Comparison of ENCODE assay signal across 25 cellular contexts in genomic region chr6:67974931-67975330, GRCh38.
DNase-seq lines count a peak whose midpoint lies in the region; ATAC-seq, FAIRE-seq and TF ChIP-seq lines count a peak whose summit lies in the region.
"Had no signal": no experiment of that assay in that cellular context is flagged by ENCODE, and none has a peak within 500 bp of the region (broad histone marks: within the 10 kb centered on the region; RNA-seq: fewer than 3 reads in every experiment).

No MANE protein-coding gene starts in this region.

- H3K9me3 ChIP-seq in HepG2 (ENCODE audit: low read length): no peaks in the 10 kb centered on the region
- H3K9me3 ChIP-seq in right lobe of liver: no peaks in the 10 kb centered on the region
- no peaks in the 10 kb centered on the region for H3K9me3 ChIP-seq in K562 (replicated peaks; ENCODE audit: control insufficient read depth, insufficient read depth, low read depth, low read length)
- no peaks in the 10 kb centered on the region for H3K9me3 ChIP-seq in small intestine (ENCODE audit: control insufficient read depth, low read depth)
- no peaks in the 10 kb centered on the region for H3K9me3 ChIP-seq in mesenchymal stem cell (ENCODE audit: control insufficient read depth, low read length)
- H3K9me3 ChIP-seq: A549; BE2C; BLaER1 treated with 17β-estradiol and CSF1 and Interleukin-3, amounts not matched to agents 10 nM and 100 nM had no signal

- no peak overlapping the region for H3K4ac ChIP-seq in mesenchymal stem cell (ENCODE audit: low read depth in 1 of 2, low read length in 2 of 2)

- H3K27ac ChIP-seq in HepG2 (ENCODE audit: extremely low read length, insufficient read depth, low read length) (no peak overlapping the region), right lobe of liver (no peak overlapping the region), K562 (ENCODE audit: extremely low read depth, low read depth, low read length) (no peak overlapping the region), small intestine (ENCODE audit: low read depth in 1 of 2, low read length in 1 of 2) (no peak overlapping the region), mesenchymal stem cell (ENCODE audit: low read length, poor library complexity, severe bottlenecking) (no peak overlapping the region)
- H3K27ac ChIP-seq: 22Rv1; A549; BLaER1 treated with 17β-estradiol and CSF1 and Interleukin-3, amounts not matched to agents 10 nM and 100 nM; GM23248 had no signal

- H3K79me2 ChIP-seq in HepG2 (ENCODE audit: insufficient read depth, low read length): no peaks in the 10 kb centered on the region
- no peaks in the 10 kb centered on the region for H3K79me2 ChIP-seq in K562 (ENCODE audit: control insufficient read depth, insufficient read depth, low read length)

- H3K36me3 ChIP-seq in HepG2 (replicated peaks in 1 of 2; ENCODE audit: control insufficient read depth in 1 of 2, insufficient read depth in 2 of 2, low read length in 2 of 2): no peaks in the 10 kb centered on the region
- H3K36me3 ChIP-seq in right lobe of liver: no peaks in the 10 kb centered on the region
- H3K36me3 ChIP-seq in K562 (ENCODE audit: control insufficient read depth, insufficient read depth, low read length): no peaks in the 10 kb centered on the region
- H3K36me3 ChIP-seq in small intestine (ENCODE audit: control insufficient read depth in 2 of 2, insufficient read depth in 2 of 2, low read length in 2 of 2): no peaks in the 10 kb centered on the region
- H3K36me3 ChIP-seq in mesenchymal stem cell (ENCODE audit: control insufficient read depth in 1 of 2, insufficient read depth in 2 of 2, low read depth in 1 of 2, low read length in 2 of 2): no peaks in the 10 kb centered on the region
- H3K36me3 ChIP-seq: BE2C; BLaER1 treated with 17β-estradiol and CSF1 and Interleukin-3, amounts not matched to agents 10 nM and 100 nM had no signal

- H2BK120ac ChIP-seq in mesenchymal stem cell (ENCODE audit: low read depth, low read length): no peak overlapping the region

- H3K4me2 ChIP-seq in HepG2 (ENCODE audit: low read depth, low read length) (no peak overlapping the region), K562 (ENCODE audit: insufficient read depth, low read length) (no peak overlapping the region), mesenchymal stem cell (ENCODE audit: low read length, poor library complexity, severe bottlenecking) (no peak overlapping the region)
- H3K4me2 ChIP-seq: A549; BLaER1 treated with 17β-estradiol and CSF1 and Interleukin-3, amounts not matched to agents 10 nM and 100 nM had no signal

- no peaks in the 10 kb centered on the region for H3K9me1 ChIP-seq in K562 (ENCODE audit: control insufficient read depth, insufficient read depth, low read length)

- in situ Hi-C loops in HepG2 (cut with HindIII; ENCODE audit: extremely low pct_ligation_motif_present, low pct_unique_long_range_greater_than_20kb): no loop called here
- in situ Hi-C loops in K562 (cut with MboI): no loop called here

- TF ChIP-seq EP300 in HepG2 (IDR thresholded peaks at IDR 0.05; ENCODE audit: low read depth in 2 of 2, low read length in 2 of 2) (no peak), HepG2 (CRISPR knock-in tag; IDR thresholded peaks at IDR 0.05; ENCODE audit: borderline replicate concordance) (no peak), K562 (IDR thresholded peaks at IDR 0.05; ENCODE audit: low read length) (no peak)

- H3K4me3 ChIP-seq in HepG2 (replicated peaks in 1 of 3; ENCODE audit: insufficient read depth in 1 of 3, low read depth in 2 of 3, low read length in 3 of 3) (no peak overlapping the region), right lobe of liver (no peak overlapping the region), K562 (no peak overlapping the region), small intestine (ENCODE audit: low read depth in 1 of 2, low read length in 2 of 2) (no peak overlapping the region), mesenchymal stem cell (ENCODE audit: insufficient read depth in 1 of 2, low read depth in 1 of 2, low read length in 2 of 2) (no peak overlapping the region)
- H3K4me3 ChIP-seq: A549; BLaER1 treated with 17β-estradiol and CSF1 and Interleukin-3, amounts not matched to agents 10 nM and 100 nM; GM23248 had no signal

- intact Hi-C loops in HepG2 (cut with micrococcal nuclease; ENCODE audit: unreplicated experiment) (no loop called here), right lobe of liver (cut with DNase I) (no loop called here), K562 (cut with micrococcal nuclease) (no loop called here)

- no peak overlapping the region for H4K91ac ChIP-seq in mesenchymal stem cell (ENCODE audit: low read length)

- TF ChIP-seq POLR2A in HepG2 (IDR thresholded peaks at IDR 0.05; ENCODE audit: insufficient read depth in 1 of 2, low read depth in 2 of 2, low read length in 2 of 2) (no peak), right lobe of liver (IDR thresholded peaks at IDR 0.05) (no peak), K562 (conservative IDR thresholded peaks at IDR 0.05) (no peak)

- no peak overlapping the region for H3K14ac ChIP-seq in mesenchymal stem cell (ENCODE audit: low read length in 2 of 2)

- H3K79me1 ChIP-seq in mesenchymal stem cell (replicated peaks; ENCODE audit: low read length, poor library complexity, severe bottlenecking): no peaks in the 10 kb centered on the region

- H3K23ac ChIP-seq in mesenchymal stem cell (ENCODE audit: low read length in 2 of 2): no peak overlapping the region

- ATAC-seq in HepG2 (no peak), right lobe of liver (no peak), K562 (no peak)
- ATAC-seq: A549, HCT116 had no signal

- H3K27me3 ChIP-seq in HepG2 (ENCODE audit: control insufficient read depth in 1 of 2, insufficient read depth in 2 of 2, low read length in 2 of 2): no peaks in the 10 kb centered on the region
- no peaks in the 10 kb centered on the region for H3K27me3 ChIP-seq in right lobe of liver
- no peaks in the 10 kb centered on the region for H3K27me3 ChIP-seq in K562 (ENCODE audit: control insufficient read depth in 2 of 2, insufficient read depth in 2 of 2, low read length in 2 of 2)
- H3K27me3 ChIP-seq in small intestine (ENCODE audit: control insufficient read depth in 2 of 2, insufficient read depth in 2 of 2, low read length in 2 of 2): no peaks in the 10 kb centered on the region
- H3K27me3 ChIP-seq in mesenchymal stem cell (ENCODE audit: control insufficient read depth in 1 of 2, insufficient read depth in 1 of 2, low read length in 2 of 2): no peaks in the 10 kb centered on the region
- H3K27me3 ChIP-seq: BE2C; BLaER1 treated with 17β-estradiol and CSF1 and Interleukin-3, amounts not matched to agents 10 nM and 100 nM had no signal

- CTCF ChIA-PET in HepG2 (lab: Yijun Ruan, JAX; ENCODE audit: low intra/inter-chr PET ratio, low total read pairs) (no interaction called here), K562 (lab: Yijun Ruan, JAX; ENCODE audit: low intra/inter-chr PET ratio) (no interaction called here)

- no peak overlapping the region for H4K8ac ChIP-seq in mesenchymal stem cell (ENCODE audit: low read length)

- FAIRE-seq in HepG2 (lab: Jason Lieb, UNC) (no peak), K562 (lab: Jason Lieb, UNC) (no peak), small intestine (lab: Jason Lieb, UNC) (peak; percentile 61)
- FAIRE-seq: A549, GM12891, GM18507, H1 had no signal

- BruUV-seq in HepG2 (replicated peaks; lab: Mats Ljungman, UMichigan) (no TSS peak), K562 (replicated peaks; lab: Mats Ljungman, UMichigan) (no TSS peak)

- no peak overlapping the region for H3K9ac ChIP-seq in HepG2 (ENCODE audit: insufficient read depth, low read depth, low read length)
- H3K9ac ChIP-seq in K562 (ENCODE audit: insufficient read depth in 1 of 2, low read depth in 2 of 2, low read length in 2 of 2): no peak overlapping the region
- H3K9ac ChIP-seq in mesenchymal stem cell (ENCODE audit: low read length): no peak overlapping the region
- H3K9ac ChIP-seq: BLaER1 treated with 17β-estradiol and CSF1 and Interleukin-3, amounts not matched to agents 10 nM and 100 nM; GM23248 had no signal

- no peak for DNase-seq in HepG2 (ENCODE audit: low spot score)
- no peak for DNase-seq in right lobe of liver
- no peak for DNase-seq in K562 (ENCODE audit: extremely low read depth in 1 of 4, low spot score in 3 of 4)
- DNase-seq in small intestine: no peak
- DNase-seq in GM20000 (ENCODE audit: low spot score): no peak
- no peak for DNase-seq in mesenchymal stem cell
- DNase-seq: ACHN; AML-193; BE2C; CD4-positive, alpha-beta T cell; CD8-positive, alpha-beta memory T cell; DMS 273 treated with DMSO at 0.1 percent for 48 hours; DMS79; EL; GF-D8; GM23248; H7; HFFc6 had no signal

- H2BK5ac ChIP-seq in mesenchymal stem cell (ENCODE audit: low read depth, low read length, poor library complexity, severe bottlenecking): no peak overlapping the region

- TF ChIP-seq CTCF in HepG2 (CRISPR knock-in tag; IDR thresholded peaks at IDR 0.05) (no peak), right lobe of liver (IDR thresholded peaks at IDR 0.05) (no peak), K562 (IDR thresholded peaks at IDR 0.05 in 2 of 3, conservative IDR thresholded peaks at IDR 0.05 in 1 of 3; ENCODE audit: insufficient read depth in 2 of 3, low read depth in 1 of 3, low read length in 3 of 3) (no peak), GM20000 (IDR thresholded peaks at IDR 0.05; ENCODE audit: extremely low read depth, missing control alignments) (no peak)

- H2AFZ ChIP-seq in HepG2 (ENCODE audit: low read length) (no peak overlapping the region), K562 (ENCODE audit: low read depth, low read length) (no peak overlapping the region), mesenchymal stem cell (ENCODE audit: low read depth, low read length) (no peak overlapping the region)
- H2AFZ ChIP-seq: GM23248 had no signal

- H2BK12ac ChIP-seq in mesenchymal stem cell (ENCODE audit: low read length in 2 of 2): no peak overlapping the region

- no peak overlapping the region for H2AK5ac ChIP-seq in mesenchymal stem cell (ENCODE audit: low read length, severe bottlenecking)

- no peak for TF ChIP-seq RAD21 in HepG2 (CRISPR knock-in tag; IDR thresholded peaks at IDR 0.05)
- no peak for TF ChIP-seq RAD21 in K562 (CRISPR knock-in tag; conservative IDR thresholded peaks at IDR 0.05 in 1 of 2, IDR thresholded peaks at IDR 0.05 in 1 of 2)

- H4K20me1 ChIP-seq in HepG2 (ENCODE audit: insufficient read depth, low read length) (no peaks in the 10 kb centered on the region), K562 (replicated peaks; ENCODE audit: control insufficient read depth, insufficient read depth, low read length) (no peaks in the 10 kb centered on the region)
- H4K20me1 ChIP-seq: BLaER1 treated with 17β-estradiol and CSF1 and Interleukin-3, amounts not matched to agents 10 nM and 100 nM had no signal

- POLR2A ChIA-PET in HepG2 (lab: Yijun Ruan, JAX): no interaction called here
- POLR2A ChIA-PET in K562 (lab: Yijun Ruan, JAX): no interaction called here

- no peak overlapping the region for H2BK15ac ChIP-seq in mesenchymal stem cell (ENCODE audit: low read depth, poor library complexity, severe bottlenecking)

- no peak overlapping the region for H3K18ac ChIP-seq in mesenchymal stem cell (ENCODE audit: low read depth in 1 of 2, low read length in 2 of 2)

- H3K4me1 ChIP-seq in HepG2 (ENCODE audit: insufficient read depth, low read length) (no peaks in the 10 kb centered on the region), right lobe of liver (no peaks in the 10 kb centered on the region), K562 (replicated peaks in 1 of 2; ENCODE audit: control insufficient read depth in 2 of 2, insufficient read depth in 2 of 2, low read length in 2 of 2) (0 out of 5 replicates have a peak, but pooled peaks cover 0 to 2% of the 10 kb centered on the region in 2 experiments), small intestine (ENCODE audit: control insufficient read depth in 2 of 2, insufficient read depth in 1 of 2, low read depth in 1 of 2, low read length in 1 of 2) (no peaks in the 10 kb centered on the region), mesenchymal stem cell (ENCODE audit: control insufficient read depth, insufficient read depth, low read depth, low read length) (no peaks in the 10 kb centered on the region)
- H3K4me1 ChIP-seq: A549; BLaER1 treated with 17β-estradiol and CSF1 and Interleukin-3, amounts not matched to agents 10 nM and 100 nM had no signal
